11 cellular contexts compared by ENCODE assay signal in genomic region chr19:1236566-1236965, GRCh38. TPM values are rescaled to one million over a fixed set of nuclear protein-coding genes. Genes with fewer than 3 reads are reported as not detected.
DNase-seq lines count a peak whose midpoint lies in the region; ATAC-seq and TF ChIP-seq lines count a peak whose summit lies in the region.
"Had no signal": no experiment of that assay in that cellular context is flagged by ENCODE, and none has a peak within 500 bp of the region (broad histone marks: within the 10 kb centered on the region; RNA-seq: fewer than 3 reads in every experiment).

No MANE protein-coding gene starts in this region.

- DNase-seq in COR-L47 (lab: John Stamatoyannopoulos, UW) (peak; percentile 48), NCI-H1105 treated with DMSO at 0.1 percent for 48 hours (lab: John Stamatoyannopoulos, UW) (peak; percentile 26), dorsolateral prefrontal cortex (peak in 1 of 10 donors; percentile 59), osteoblast (ENCODE audit: insufficient read length, low spot score, missing footprints) (peak; percentile 92), NCI-H1930 (lab: John Stamatoyannopoulos, UW) (no peak), SW 1271 (lab: John Stamatoyannopoulos, UW) (no peak)
- no peak for DNase-seq in activated CD4-positive, CD25-positive, alpha-beta regulatory T cell treated with anti-CD3 and anti-CD28 coated beads, Interleukin-2, amount 50 U/mL, for 72 hours
- DNase-seq: activated CD8-positive, alpha-beta memory T cell treated with anti-CD3 and anti-CD28 coated beads, Interleukin-2, amount 50 U/mL, for 48 hours; hippocampal formation; NCI-H510A treated with DMSO at 0.1 percent for 48 hours had no signal

- TF ChIP-seq CTCF in dorsolateral prefrontal cortex (IDR thresholded peaks at IDR 0.05 in 54 of 56, conservative IDR thresholded peaks at IDR 0.05 in 2 of 56; ENCODE audit: low read depth in 1 of 56, partially characterized antibody in 56 of 56) (no peak), osteoblast (IDR thresholded peaks at IDR 0.05; ENCODE audit: extremely low read depth, low read depth, low read length) (no peak)

- H3K27ac ChIP-seq in dorsolateral prefrontal cortex (peak overlapping the region in 57 of 59 donors; percentile 17 to 98 (median 83)), osteoblast (ENCODE audit: low read depth, low read length) (no peak overlapping the region)

- H3K4me3 ChIP-seq in dorsolateral prefrontal cortex: peak overlapping the region; percentile 41 to 73 (median 63)
- peak overlapping the region; percentile 84 for H3K4me3 ChIP-seq in osteoblast (ENCODE audit: insufficient read depth, low read length)

- H3K4me2 ChIP-seq in osteoblast (ENCODE audit: insufficient read depth, low read length): peak overlapping the region; percentile 88

- H3K27me3 ChIP-seq in dorsolateral prefrontal cortex (no peaks in the 10 kb centered on the region), osteoblast (ENCODE audit: insufficient read depth, low read length) (no peaks in the 10 kb centered on the region)

- intact Hi-C loops in dorsolateral prefrontal cortex (cut with DNase I): loop anchor here (5.0 to 10.0 kb wide), 5 partner anchors 59 to 314 kb away; partner anchors contain the start of genes ARID3A (in 1 of the 2), RNU6-2 (in 1 of the 2), TMEM259 (in 1 of the 2) and WDR18 (in 1 of the 2)

- H2AFZ ChIP-seq in osteoblast (ENCODE audit: low read length): no peak overlapping the region

- H3K79me2 ChIP-seq in osteoblast (ENCODE audit: insufficient read depth, low read length): peaks cover 19% of the 10 kb centered on the region

- H4K20me1 ChIP-seq in osteoblast (ENCODE audit: insufficient read depth, low read length): peaks cover 21% of the 10 kb centered on the region

- H3K9me3 ChIP-seq in osteoblast (ENCODE audit: low read depth, low read length): no peaks in the 10 kb centered on the region

- peaks cover 16% of the 10 kb centered on the region for H3K4me1 ChIP-seq in osteoblast (ENCODE audit: insufficient read depth, low read length)

- peaks cover 14% of the 10 kb centered on the region for H3K36me3 ChIP-seq in osteoblast (ENCODE audit: insufficient read depth, low read length)

- no peak for ATAC-seq in HG03139 (IDR thresholded peaks at IDR 0.05; ENCODE audit: unreplicated experiment)

RNA-seq across cellular contexts. Expression of gene CBARP, which starts 1.2 kb away (rescaled TPM):
- total RNA-seq in dorsolateral prefrontal cortex: 10 to 100 TPM in 119 of 120 experiments, 1 to 10 TPM in 1; 9.5 to 47.7 (median 25.8) TPM
- 1.8 and 2.9 TPM in 2 replicates for total RNA-seq in osteoblast

RNA-seq across cellular contexts. Expression of gene ATP5F1D, which starts 5.0 kb away (rescaled TPM):
- total RNA-seq in dorsolateral prefrontal cortex (100 to 1,000 TPM; 170 to 316 (median 242) TPM), osteoblast (12.4 and 13.8 TPM in 2 replicates)

RNA-seq across cellular contexts. Expression of gene MIDN, which starts 11.8 kb away (rescaled TPM):
- 100 to 1,000 TPM in 4 of 120 experiments, 10 to 100 TPM in 116; 19.9 to 116 (median 36.5) TPM for total RNA-seq in dorsolateral prefrontal cortex
- 14.4 and 19.9 TPM in 2 replicates for total RNA-seq in osteoblast

RNA-seq across cellular contexts. Expression of gene STK11, which starts 31.0 kb away (rescaled TPM):
- total RNA-seq in dorsolateral prefrontal cortex (10 to 100 TPM; 40.6 to 90.6 (median 56.3) TPM), osteoblast (75.7 and 100 TPM in 2 replicates)

RNA-seq across cellular contexts. Expression of gene CIRBP, which starts 32.6 kb away (rescaled TPM):
- 100 to 1,000 TPM; 215 to 736 (median 434) TPM for total RNA-seq in dorsolateral prefrontal cortex
- 300 and 380 TPM in 2 replicates for total RNA-seq in osteoblast

Comparison
In these comparisons a context has a peak if more than half of its experiments do, and no peak if none do; other contexts are left out.
1. DNase-seq: peak in COR-L47 (single experiment), NCI-H1105 treated with DMSO at 0.1 percent for 48 hours (single experiment) and osteoblast (single experiment); none in NCI-H1930 (0 of 2), activated CD4-positive, CD25-positive, alpha-beta regulatory T cell treated with anti-CD3 and anti-CD28 coated beads, Interleukin-2, amount 50 U/mL, for 72 hours (single experiment) and SW 1271 (0 of 2).
2. RNA of gene ATP5F1D, which starts 5.0 kb away (total RNA-seq): 170 to 316 TPM in dorsolateral prefrontal cortex; 12.4 to 13.8 TPM in osteoblast; every median in the first group is over 10 times any median in the second.